In the genomic region with DNA sequence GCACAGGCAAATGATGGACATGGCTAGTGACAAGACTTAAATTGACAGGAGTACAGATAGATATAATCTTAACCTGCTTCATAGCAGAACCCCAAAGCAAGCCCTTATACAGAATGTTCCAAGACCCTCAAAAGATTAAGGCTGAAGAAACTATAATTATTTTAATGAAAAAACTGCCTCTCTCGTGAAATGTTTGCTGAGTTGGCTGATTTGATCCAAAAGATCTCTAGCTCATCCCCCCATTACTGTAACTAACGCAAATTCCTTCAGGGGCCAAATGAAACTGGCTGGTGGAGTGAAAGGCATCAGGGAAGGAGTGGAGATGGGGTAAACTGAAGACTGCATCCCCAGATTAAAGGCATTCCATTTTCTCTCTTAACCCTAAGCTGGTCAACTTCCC, we compare ENCODE assay signal across 13 cellular contexts. TPM values are rescaled to one million over a fixed set of nuclear protein-coding genes. Genes with fewer than 3 reads are reported as not detected.
A peak's percentile ranks its signal among the peaks of the same experiment; 100 is the strongest.
DNase-seq lines count a peak whose midpoint lies in the region; ATAC-seq, FAIRE-seq and TF ChIP-seq lines count a peak whose summit lies in the region.
"Had no signal": no experiment of that assay in that cellular context is flagged by ENCODE, and none has a peak within 500 bp of the region (broad histone marks: within the 10 kb centered on the region; RNA-seq: fewer than 3 reads in every experiment).

No MANE protein-coding gene starts in this region.

- no peak overlapping the region for H3K4me3 Mint-ChIP-seq in MCF 10A (ENCODE audit: unreplicated experiment)
- H3K4me3 Mint-ChIP-seq: CD14-positive monocyte; CD4-positive, alpha-beta memory T cell; GM23338 had no signal

- in situ Hi-C loops in HepG2 (cut with HindIII; ENCODE audit: extremely low pct_ligation_motif_present, low pct_unique_long_range_greater_than_20kb), result no loop called here

- H3K27me3 ChIP-seq in HepG2 (ENCODE audit: control insufficient read depth in 1 of 2, insufficient read depth in 2 of 2, low read length in 2 of 2) (no peaks in the 10 kb centered on the region), right lobe of liver (no peaks in the 10 kb centered on the region), subcutaneous abdominal adipose tissue (ENCODE audit: control insufficient read depth in 5 of 5, insufficient read depth in 4 of 5, low read length in 5 of 5) (no peaks in the 10 kb centered on the region)
- H3K27me3 ChIP-seq: BLaER1 had no signal

- WGBS in HepG2 (ENCODE audit: low lambda C conversion rate), result 96% methylated on average over 2 of the region's 2 CpGs
- whole genome bisulfite sequencing in right lobe of liver (ENCODE audit: insufficient coverage, low coverage, low lambda C conversion rate, missing lambda C conversion rate), result 58% methylated on average over 2 of the region's 2 CpGs

- no peak for FAIRE-seq in HepG2 (lab: Jason Lieb, UNC)
- FAIRE-seq: H54 had no signal

- POLR2A ChIA-PET in HepG2 (lab: Yijun Ruan, JAX) (no interaction called here), MCF 10A (lab: Yijun Ruan, JAX) (interaction anchor here (0.8 to 1.0 kb wide), 2 partner anchors 14 to 19 kb away, joined by 5 to 7 read pairs; a partner anchor contains a TSS)

- H3K27ac ChIP-seq in HepG2 (ENCODE audit: extremely low read length, insufficient read depth, low read length), result no peak overlapping the region
- H3K27ac ChIP-seq in right lobe of liver, result no peak overlapping the region
- peak overlapping the region; percentile 63 for H3K27ac ChIP-seq in subcutaneous abdominal adipose tissue (ENCODE audit: low read depth, low read length)
- H3K27ac ChIP-seq: 22Rv1, BLaER1 had no signal

- H3K9ac ChIP-seq in HepG2 (ENCODE audit: insufficient read depth, low read depth, low read length) (no peak overlapping the region), subcutaneous abdominal adipose tissue (ENCODE audit: low read length in 5 of 5) (peak overlapping the region in 2 of 5 donors; percentile 21 to 62)
- H3K9ac ChIP-seq: BLaER1 had no signal

- no peak overlapping the region for H2AFZ ChIP-seq in HepG2 (ENCODE audit: low read length)
- H2AFZ ChIP-seq: GM23338 had no signal

- H3K4me1 ChIP-seq in HepG2 (ENCODE audit: insufficient read depth, low read length), result no peaks in the 10 kb centered on the region
- H3K4me1 ChIP-seq in right lobe of liver, result peaks cover 0 to 9% (median 0%) of the 10 kb centered on the region in 4 donors
- H3K4me1 ChIP-seq in subcutaneous abdominal adipose tissue (ENCODE audit: control insufficient read depth in 5 of 5, insufficient read depth in 5 of 5, low read length in 5 of 5), result peaks cover 0 to 15% (median 9%) of the 10 kb centered on the region in 5 donors
- H3K4me1 ChIP-seq: BLaER1 had no signal

- H3K27me3 Mint-ChIP-seq in MCF 10A (ENCODE audit: insufficient read depth, unreplicated experiment), result no peaks in the 10 kb centered on the region
- H3K27me3 Mint-ChIP-seq: CD4-positive, alpha-beta memory T cell had no signal

- no peak overlapping the region for H3K27ac Mint-ChIP-seq in MCF 10A (ENCODE audit: low read depth, unreplicated experiment)
- H3K27ac Mint-ChIP-seq: GM23338 had no signal

- no peak overlapping the region for H3K4me2 ChIP-seq in HepG2 (ENCODE audit: low read depth, low read length)
- H3K4me2 ChIP-seq: BLaER1, GM23338 had no signal

- H3K9me3 ChIP-seq in HepG2 (ENCODE audit: low read length) (no peaks in the 10 kb centered on the region), right lobe of liver (no peaks in the 10 kb centered on the region), subcutaneous abdominal adipose tissue (ENCODE audit: control insufficient read depth in 5 of 5, low read length in 5 of 5) (no peaks in the 10 kb centered on the region)
- H3K9me3 ChIP-seq: BLaER1 had no signal

- no peak for TF ChIP-seq EP300 in HepG2 (IDR thresholded peaks at IDR 0.05; ENCODE audit: low read depth in 2 of 2, low read length in 2 of 2)
- TF ChIP-seq EP300 in HepG2 (CRISPR knock-in tag; IDR thresholded peaks at IDR 0.05; ENCODE audit: borderline replicate concordance), result no peak

- BruUV-seq in HepG2 (replicated peaks; lab: Mats Ljungman, UMichigan) (no TSS peak), MCF 10A (replicated peaks; lab: Mats Ljungman, UMichigan) (no TSS peak)

- ATAC-seq in HepG2 (no peak), right lobe of liver (no peak)
- ATAC-seq: GM23338 had no signal

- H3K4me3 ChIP-seq in HepG2 (replicated peaks in 1 of 3; ENCODE audit: insufficient read depth in 1 of 3, low read depth in 2 of 3, low read length in 3 of 3) (no peak overlapping the region), right lobe of liver (no peak overlapping the region), subcutaneous abdominal adipose tissue (ENCODE audit: low read depth in 1 of 5, low read length in 5 of 5) (no peak overlapping the region)
- H3K4me3 ChIP-seq: BLaER1, GM23338 had no signal

- no peak for TF ChIP-seq POLR2A in HepG2 (IDR thresholded peaks at IDR 0.05; ENCODE audit: insufficient read depth in 1 of 2, low read depth in 2 of 2, low read length in 2 of 2)
- no peak for TF ChIP-seq POLR2A in right lobe of liver (IDR thresholded peaks at IDR 0.05)

- H3K36me3 Mint-ChIP-seq in MCF 10A (ENCODE audit: insufficient read depth, unreplicated experiment), result peaks cover 56% of the 10 kb centered on the region

- no peaks in the 10 kb centered on the region for H3K9me3 Mint-ChIP-seq in MCF 10A (ENCODE audit: unreplicated experiment)
- H3K9me3 Mint-ChIP-seq: CD14-positive monocyte; CD4-positive, alpha-beta memory T cell; GM23338 had no signal

- no peaks in the 10 kb centered on the region for H3K79me2 ChIP-seq in HepG2 (ENCODE audit: insufficient read depth, low read length)

- intact Hi-C loops in HepG2 (cut with micrococcal nuclease; ENCODE audit: unreplicated experiment) (no loop called here), right lobe of liver (cut with DNase I) (no loop called here), MCF 10A (cut with micrococcal nuclease) (no loop called here)

- DNase-seq in HepG2 (ENCODE audit: low spot score) (no peak), right lobe of liver (no peak), MCF 10A (ENCODE audit: unreplicated experiment) (no peak)
- DNase-seq: CD4-positive, alpha-beta memory T cell; DMS79 treated with DMSO at 0.1 percent for 48 hours; GF-D8 had no signal

- H3K36me3 ChIP-seq in HepG2 (replicated peaks in 1 of 2; ENCODE audit: control insufficient read depth in 1 of 2, insufficient read depth in 2 of 2, low read length in 2 of 2) (peaks cover 5 to 42% of the 10 kb centered on the region in 2 experiments), right lobe of liver (peaks cover 0 to 26% (median 5%) of the 10 kb centered on the region in 4 donors), subcutaneous abdominal adipose tissue (ENCODE audit: control insufficient read depth in 5 of 5, insufficient read depth in 5 of 5, low read length in 5 of 5) (peaks cover 17 to 50% (median 28%) of the 10 kb centered on the region in 5 donors)

- no peaks in the 10 kb centered on the region for H4K20me1 ChIP-seq in HepG2 (ENCODE audit: insufficient read depth, low read length)
- H4K20me1 ChIP-seq: BLaER1 had no signal

- H3K4me1 Mint-ChIP-seq in MCF 10A (ENCODE audit: insufficient read depth, unreplicated experiment), result no peaks in the 10 kb centered on the region
- H3K4me1 Mint-ChIP-seq: CD4-positive, alpha-beta memory T cell had no signal

- TF ChIP-seq RAD21 in HepG2 (CRISPR knock-in tag; IDR thresholded peaks at IDR 0.05), result no peak

- TF ChIP-seq CTCF in HepG2 (CRISPR knock-in tag; IDR thresholded peaks at IDR 0.05) (no peak), right lobe of liver (IDR thresholded peaks at IDR 0.05) (no peak), MCF 10A (IDR thresholded peaks at IDR 0.05; ENCODE audit: unreplicated experiment) (no peak)

- CTCF ChIA-PET in HepG2 (lab: Yijun Ruan, JAX; ENCODE audit: low intra/inter-chr PET ratio, low total read pairs), result interaction anchor here (1.6 kb wide), 1 partner anchor 287 kb away, joined by 6 read pairs; no protein-coding TSS in a partner anchor
- CTCF ChIA-PET in MCF 10A (lab: Yijun Ruan, JAX), result interaction anchor here (0.7 to 2.0 kb wide), 6 partner anchors 10 to 92 kb away, joined by 3 to 6 read pairs (median 3); no protein-coding TSS in a partner anchor

RNA-seq across cellular contexts. Expression of a gene that starts 19.3 kb away (rescaled TPM):
- 24.4 and 39.4 TPM in 2 replicates for total RNA-seq in HepG2 (2016; rRNA removed; fragmentation: Illumina TruSeq; extraction: Trizol)
- 18.6 and 19.8 TPM in 2 replicates for total RNA-seq in HepG2 (2016; cell fraction: cytosol; rRNA removed; fragmentation: Illumina TruSeq; extraction: Trizol; ENCODE audit: low read depth)
- 25.1 and 39.1 TPM in 2 replicates for total RNA-seq in HepG2 (2016; cell fraction: insoluble cytoplasmic fraction; rRNA removed; fragmentation: Illumina TruSeq; extraction: Trizol)
- total RNA-seq in HepG2 (2016; cell fraction: membrane; rRNA removed; fragmentation: Illumina TruSeq; extraction: Trizol), result 28.3 and 30.8 TPM in 2 replicates
- total RNA-seq in HepG2 (2016; cell fraction: nucleus; rRNA removed; fragmentation: Illumina TruSeq; extraction: Trizol), result 31.7 and 38.6 TPM in 2 replicates
- 33.8 and 40.6 TPM in 2 replicates for polyA plus RNA-seq in HepG2 (2011; rRNA removed)
- 25.7 and 32.6 TPM in 2 replicates for polyA plus RNA-seq in HepG2 (2011; cell fraction: cytosol; rRNA removed)
- 52.6 and 59.8 TPM in 2 replicates for polyA plus RNA-seq in HepG2 (2011; cell fraction: nucleus; rRNA removed)
- polyA plus RNA-seq in HepG2 (2012), result 25.2 and 28.4 TPM in 2 replicates
- polyA plus RNA-seq in HepG2 (2016; cell fraction: cytosol; fragmentation: Illumina TruSeq; extraction: Trizol; ENCODE audit: low read depth), result 10.2 and 12.4 TPM in 2 replicates
- 15.6 and 18.2 TPM in 2 replicates for polyA plus RNA-seq in HepG2 (2016; cell fraction: insoluble cytoplasmic fraction; fragmentation: Illumina TruSeq; extraction: Trizol; ENCODE audit: low read depth)
- polyA plus RNA-seq in HepG2 (2016; cell fraction: membrane; fragmentation: Illumina TruSeq; extraction: Trizol; ENCODE audit: low read depth), result 19.2 and 23.0 TPM in 2 replicates
- polyA plus RNA-seq in HepG2 (2016; cell fraction: nucleus; fragmentation: Illumina TruSeq; extraction: Trizol; ENCODE audit: insufficient read depth, low read depth), result 37.0 and 41.3 TPM in 2 replicates
- polyA minus RNA-seq in HepG2 (2011; rRNA and poly(A)+ RNA removed; ENCODE audit: low replicate concordance), result 46.1 and 69.1 TPM in 2 replicates
- 34.0 and 38.6 TPM in 2 replicates for polyA minus RNA-seq in HepG2 (2011; cell fraction: cytosol; rRNA and poly(A)+ RNA removed)
- 65.0 and 65.9 TPM in 2 replicates for polyA minus RNA-seq in HepG2 (2011; cell fraction: nucleus; rRNA and poly(A)+ RNA removed)
- 10 to 100 TPM; 15.0 to 20.8 (median 18.2) TPM for total RNA-seq in right lobe of liver
- total RNA-seq in MCF 10A (2022), result 28.8 and 31.2 TPM in 2 replicates

RNA-seq across cellular contexts. Expression of a gene that starts 26.9 kb away (rescaled TPM):
- total RNA-seq in HepG2 (2016; rRNA removed; fragmentation: Illumina TruSeq; extraction: Trizol) (3.4 and 5.5 TPM in 2 replicates), right lobe of liver (1 to 10 TPM in 4 of 6 experiments, under 1 TPM in 2; 0.90 to 1.3 (median 1.1) TPM), MCF 10A (2022) (0.79 and 1.0 TPM in 2 replicates)
- 0.61 and 0.79 TPM in 2 replicates for total RNA-seq in HepG2 (2016; cell fraction: cytosol; rRNA removed; fragmentation: Illumina TruSeq; extraction: Trizol; ENCODE audit: low read depth)
- total RNA-seq in HepG2 (2016; cell fraction: insoluble cytoplasmic fraction; rRNA removed; fragmentation: Illumina TruSeq; extraction: Trizol), result 3.7 and 5.0 TPM in 2 replicates
- 2.2 and 2.8 TPM in 2 replicates for total RNA-seq in HepG2 (2016; cell fraction: membrane; rRNA removed; fragmentation: Illumina TruSeq; extraction: Trizol)
- total RNA-seq in HepG2 (2016; cell fraction: nucleus; rRNA removed; fragmentation: Illumina TruSeq; extraction: Trizol), result 2.6 and 2.8 TPM in 2 replicates
- 1.1 and 1.2 TPM in 2 replicates for polyA plus RNA-seq in HepG2 (2011; rRNA removed)
- polyA plus RNA-seq in HepG2 (2011; cell fraction: cytosol; rRNA removed), result 0.59 and 0.86 TPM in 2 replicates
- polyA plus RNA-seq in HepG2 (2011; cell fraction: nucleus; rRNA removed), result 0.71 and 1.1 TPM in 2 replicates
- polyA plus RNA-seq in HepG2 (2012), result 0.97 and 0.98 TPM in 2 replicates
- polyA plus RNA-seq in HepG2 (2016; cell fraction: cytosol; fragmentation: Illumina TruSeq; extraction: Trizol; ENCODE audit: low read depth), result 0.36 and 0.42 TPM in 2 replicates
- 3.0 and 3.3 TPM in 2 replicates for polyA plus RNA-seq in HepG2 (2016; cell fraction: insoluble cytoplasmic fraction; fragmentation: Illumina TruSeq; extraction: Trizol; ENCODE audit: low read depth)
- 1.2 TPM in 2 replicates for polyA plus RNA-seq in HepG2 (2016; cell fraction: membrane; fragmentation: Illumina TruSeq; extraction: Trizol; ENCODE audit: low read depth)
- 3.3 and 3.6 TPM in 2 replicates for polyA plus RNA-seq in HepG2 (2016; cell fraction: nucleus; fragmentation: Illumina TruSeq; extraction: Trizol; ENCODE audit: insufficient read depth, low read depth)
- 0.80 and 1.9 TPM in 2 replicates for polyA minus RNA-seq in HepG2 (2011; rRNA and poly(A)+ RNA removed; ENCODE audit: low replicate concordance)
- polyA minus RNA-seq in HepG2 (2011; cell fraction: cytosol; rRNA and poly(A)+ RNA removed), result 0.97 and 0.99 TPM in 2 replicates
- polyA minus RNA-seq in HepG2 (2011; cell fraction: nucleus; rRNA and poly(A)+ RNA removed), result 1.5 and 1.7 TPM in 2 replicates

RNA-seq across cellular contexts. Expression of a gene that starts 27.2 kb away (rescaled TPM):
- total RNA-seq in HepG2 (2016; rRNA removed; fragmentation: Illumina TruSeq; extraction: Trizol) (22.2 and 23.9 TPM in 2 replicates), right lobe of liver (10 to 100 TPM; 10.6 to 22.9 (median 15.7) TPM), MCF 10A (2022) (33.6 and 38.3 TPM in 2 replicates)
- total RNA-seq in HepG2 (2016; cell fraction: cytosol; rRNA removed; fragmentation: Illumina TruSeq; extraction: Trizol; ENCODE audit: low read depth), result 19.0 and 21.8 TPM in 2 replicates
- 20.6 and 27.8 TPM in 2 replicates for total RNA-seq in HepG2 (2016; cell fraction: insoluble cytoplasmic fraction; rRNA removed; fragmentation: Illumina TruSeq; extraction: Trizol)
- total RNA-seq in HepG2 (2016; cell fraction: membrane; rRNA removed; fragmentation: Illumina TruSeq; extraction: Trizol), result 34.5 and 36.6 TPM in 2 replicates
- total RNA-seq in HepG2 (2016; cell fraction: nucleus; rRNA removed; fragmentation: Illumina TruSeq; extraction: Trizol), result 9.7 and 12.0 TPM in 2 replicates
- 25.6 and 26.3 TPM in 2 replicates for polyA plus RNA-seq in HepG2 (2011; rRNA removed)
- 14.9 and 18.5 TPM in 2 replicates for polyA plus RNA-seq in HepG2 (2011; cell fraction: cytosol; rRNA removed)
- 5.4 and 9.9 TPM in 2 replicates for polyA plus RNA-seq in HepG2 (2011; cell fraction: nucleus; rRNA removed)
- 27.0 and 32.4 TPM in 2 replicates for polyA plus RNA-seq in HepG2 (2012)
- polyA plus RNA-seq in HepG2 (2016; cell fraction: cytosol; fragmentation: Illumina TruSeq; extraction: Trizol; ENCODE audit: low read depth), result 44.6 and 49.4 TPM in 2 replicates
- 40.7 and 45.8 TPM in 2 replicates for polyA plus RNA-seq in HepG2 (2016; cell fraction: insoluble cytoplasmic fraction; fragmentation: Illumina TruSeq; extraction: Trizol; ENCODE audit: low read depth)
- polyA plus RNA-seq in HepG2 (2016; cell fraction: membrane; fragmentation: Illumina TruSeq; extraction: Trizol; ENCODE audit: low read depth), result 53.9 and 57.5 TPM in 2 replicates
- polyA plus RNA-seq in HepG2 (2016; cell fraction: nucleus; fragmentation: Illumina TruSeq; extraction: Trizol; ENCODE audit: insufficient read depth, low read depth), result 17.7 and 23.1 TPM in 2 replicates
- 3.1 and 8.5 TPM in 2 replicates for polyA minus RNA-seq in HepG2 (2011; rRNA and poly(A)+ RNA removed; ENCODE audit: low replicate concordance)
- 4.7 and 5.3 TPM in 2 replicates for polyA minus RNA-seq in HepG2 (2011; cell fraction: cytosol; rRNA and poly(A)+ RNA removed)
- polyA minus RNA-seq in HepG2 (2011; cell fraction: nucleus; rRNA and poly(A)+ RNA removed), result 3.1 and 6.0 TPM in 2 replicates

RNA-seq across cellular contexts. Expression of a gene that starts 59.5 kb away (rescaled TPM):
- total RNA-seq in HepG2 (2016; rRNA removed; fragmentation: Illumina TruSeq; extraction: Trizol) (0.55 and 0.69 TPM in 2 replicates), right lobe of liver (10 to 100 TPM in 2 of 6 experiments, 1 to 10 TPM in 4; 3.6 to 10.5 (median 6.7) TPM), MCF 10A (2022) (1.2 and 2.5 TPM in 2 replicates)
- total RNA-seq in HepG2 (2016; cell fraction: cytosol; rRNA removed; fragmentation: Illumina TruSeq; extraction: Trizol; ENCODE audit: low read depth), result 0.88 and 1.2 TPM in 2 replicates
- total RNA-seq in HepG2 (2016; cell fraction: insoluble cytoplasmic fraction; rRNA removed; fragmentation: Illumina TruSeq; extraction: Trizol), result 0.63 and 1.1 TPM in 2 replicates
- total RNA-seq in HepG2 (2016; cell fraction: membrane; rRNA removed; fragmentation: Illumina TruSeq; extraction: Trizol), result 0.80 and 1.1 TPM in 2 replicates
- total RNA-seq in HepG2 (2016; cell fraction: nucleus; rRNA removed; fragmentation: Illumina TruSeq; extraction: Trizol), result not detected in 2 replicates
- 0.24 and 1.1 TPM in 2 replicates for polyA plus RNA-seq in HepG2 (2011; rRNA removed)
- polyA plus RNA-seq in HepG2 (2011; cell fraction: cytosol; rRNA removed), result 0.35 and 0.36 TPM in 2 replicates
- 0.74 and 1.7 TPM in 2 replicates for polyA plus RNA-seq in HepG2 (2011; cell fraction: nucleus; rRNA removed)
- polyA plus RNA-seq in HepG2 (2012), result 0.70 and 0.88 TPM in 2 replicates
- 0.90 and 1.9 TPM in 2 replicates for polyA plus RNA-seq in HepG2 (2016; cell fraction: cytosol; fragmentation: Illumina TruSeq; extraction: Trizol; ENCODE audit: low read depth)
- 1.3 and 1.6 TPM in 2 replicates for polyA plus RNA-seq in HepG2 (2016; cell fraction: insoluble cytoplasmic fraction; fragmentation: Illumina TruSeq; extraction: Trizol; ENCODE audit: low read depth)
- 1.4 TPM in 2 replicates for polyA plus RNA-seq in HepG2 (2016; cell fraction: membrane; fragmentation: Illumina TruSeq; extraction: Trizol; ENCODE audit: low read depth)
- polyA plus RNA-seq in HepG2 (2016; cell fraction: nucleus; fragmentation: Illumina TruSeq; extraction: Trizol; ENCODE audit: insufficient read depth, low read depth), result 1.4 and 4.7 TPM in 2 replicates
- 0.70 TPM in 1 of 2 replicates, not detected in the other for polyA minus RNA-seq in HepG2 (2011; rRNA and poly(A)+ RNA removed; ENCODE audit: low replicate concordance)
- polyA minus RNA-seq in HepG2 (2011; cell fraction: cytosol; rRNA and poly(A)+ RNA removed), result not detected in 2 replicates
- not detected in 2 replicates for polyA minus RNA-seq in HepG2 (2011; cell fraction: nucleus; rRNA and poly(A)+ RNA removed)
- total RNA-seq: CD4-positive, alpha-beta memory T cell; HT-29 had no signal
- polyA plus RNA-seq: CD14-positive monocyte; CD4-positive, alpha-beta memory T cell had no signal
